3 cellular contexts compared by ENCODE assay signal in the genomic region with DNA sequence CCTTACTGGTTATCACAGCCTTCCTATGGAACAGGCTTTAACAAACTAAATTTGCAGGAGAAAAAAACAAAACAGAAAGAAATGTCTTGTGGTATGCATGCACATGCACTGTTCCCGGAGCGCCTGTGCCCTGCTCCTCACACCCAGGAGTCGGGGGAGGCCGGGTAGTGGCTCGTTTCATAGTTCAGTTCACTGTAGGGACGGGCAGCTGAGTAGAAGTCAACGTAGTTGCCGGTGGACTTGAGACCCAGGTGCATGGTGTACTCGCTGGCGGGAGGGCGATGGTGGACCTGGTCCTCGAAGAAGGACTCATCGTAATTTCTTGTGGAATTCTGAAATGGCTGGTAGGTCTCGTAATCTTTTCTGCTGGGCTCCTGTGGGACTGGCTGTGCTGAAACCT.
"Had no signal": no experiment of that assay in that cellular context is flagged by ENCODE, and none has a peak within 500 bp of the region (broad histone marks: within the 10 kb centered on the region; RNA-seq: fewer than 3 reads in every experiment).

No MANE protein-coding gene starts in this region.

- H3K4me3 ChIP-seq: GM12878 had no signal

- ATAC-seq: GM12878 had no signal

- DNase-seq: GDM1, GF-D8 had no signal
